ENCODE assay signal across 8 cellular contexts in the genomic region with DNA sequence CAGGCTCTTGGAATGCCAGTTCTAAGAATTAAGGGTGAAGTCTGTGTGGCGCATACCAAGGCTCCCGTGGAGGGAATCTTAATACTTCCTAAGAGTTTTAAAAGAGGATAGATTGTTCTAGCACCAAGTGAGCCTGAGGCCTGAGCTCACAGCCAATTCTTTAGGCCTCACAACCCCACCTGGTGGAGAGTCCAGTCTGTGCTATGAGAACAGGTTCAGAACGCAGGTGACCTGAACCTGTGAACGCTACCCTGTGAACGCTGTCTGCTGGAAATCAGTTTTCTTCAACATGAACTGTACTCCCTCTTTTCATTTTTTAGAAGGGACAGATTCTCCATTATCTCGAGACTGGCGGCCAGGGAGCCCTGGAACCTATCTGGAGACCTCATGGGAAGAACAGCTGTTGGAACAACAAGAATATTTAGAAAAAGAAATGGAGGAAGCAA. TPM values are rescaled to one million over a fixed set of nuclear protein-coding genes. Genes with fewer than 3 reads are reported as not detected.
DNase-seq lines count a peak whose midpoint lies in the region; ATAC-seq and TF ChIP-seq lines count a peak whose summit lies in the region.

No MANE protein-coding gene starts in this region.

- H3K9me3 Mint-ChIP-seq in CD14-positive monocyte, result peaks cover 0 to 7% (median 0%) of the 10 kb centered on the region in 7 donors
- H3K9me3 Mint-ChIP-seq in activated CD4-positive, alpha-beta memory T cell treated with anti-CD3 and anti-CD28 coated beads, Interleukin-2, amount 10 ng/mL, durations not matched to agents 7 days and 5 days, result no peaks in the 10 kb centered on the region
- no peaks in the 10 kb centered on the region for H3K9me3 Mint-ChIP-seq in effector memory CD8-positive, alpha-beta T cell
- H3K9me3 Mint-ChIP-seq in stimulated activated naive B cell treated with anti-CD40 and anti-IgM and Interleukin-4, amounts not matched to agents 10 μg/mL and 1 μg/mL and 100 μg/mL, for 72 hours, result no peaks in the 10 kb centered on the region

- H3K4me1 ChIP-seq in mucosa of descending colon (ENCODE audit: low read depth), result peaks cover 7% of the 10 kb centered on the region

- H3K4me3 ChIP-seq in mucosa of descending colon, result no peak overlapping the region
- no peak overlapping the region for H3K4me3 ChIP-seq in coronary artery

- peaks cover 21 to 27% (median 22%) of the 10 kb centered on the region in 3 donors for H3K27me3 Mint-ChIP-seq in CD14-positive monocyte (ENCODE audit: low read depth in 3 of 3)
- peaks cover 2% of the 10 kb centered on the region for H3K27me3 Mint-ChIP-seq in activated CD4-positive, alpha-beta memory T cell treated with anti-CD3 and anti-CD28 coated beads, Interleukin-2, amount 10 ng/mL, durations not matched to agents 7 days and 5 days
- peaks cover 6 to 32% of the 10 kb centered on the region in 2 donors for H3K27me3 Mint-ChIP-seq in effector memory CD8-positive, alpha-beta T cell
- H3K27me3 Mint-ChIP-seq in stimulated activated naive B cell treated with anti-CD40 and anti-IgM and Interleukin-4, amounts not matched to agents 10 μg/mL and 1 μg/mL and 100 μg/mL, for 72 hours, result peaks cover 27 to 31% of the 10 kb centered on the region in 2 donors

- ATAC-seq in GM19438 (IDR thresholded peaks at IDR 0.05; ENCODE audit: low read depth, unreplicated experiment), result peak; percentile 50
- ATAC-seq in effector memory CD8-positive, alpha-beta T cell (replicated peaks), result peak; percentile 71
- peak; percentile 88 for ATAC-seq in mucosa of descending colon
- ATAC-seq in stimulated activated naive B cell treated with anti-CD40 and anti-IgM and Interleukin-4, amounts not matched to agents 10 μg/mL and 1 μg/mL and 100 μg/mL, for 72 hours (replicated peaks), result peak; percentile 80 to 84

- CTCF ChIA-PET in activated CD4-positive, alpha-beta memory T cell treated with anti-CD3 and anti-CD28 coated beads, Interleukin-2, amount 10 ng/mL, durations not matched to agents 7 days and 5 days (lab: Charles Lee), result interaction anchor here (0.5 to 9.3 kb wide), 22 partner anchors 10 to 137 kb away, joined by 3 to 178 read pairs (median 4); partner anchors contain the start of genes ALG9 and DIXDC1

- POLR2A ChIA-PET in activated CD4-positive, alpha-beta memory T cell treated with anti-CD3 and anti-CD28 coated beads, Interleukin-2, amount 10 ng/mL, durations not matched to agents 7 days and 5 days (lab: Charles Lee), result interaction anchor here (0.8 to 2.2 kb wide), 5 partner anchors 44 to 104 kb away, joined by 3 to 12 read pairs (median 4); partner anchors contain the start of gene FDXACB1

- intact Hi-C loops in CD14-positive monocyte (cut with micrococcal nuclease) (loop anchor here in 1 of 2 donors (5.0 kb wide), 1 partner anchor 50 kb away; no protein-coding TSS in a partner anchor), mucosa of descending colon (cut with DNase I, micrococcal nuclease) (loop anchor here in 1 of 2 donors (10.0 kb wide), 1 partner anchor 47 kb away; the partner anchor contains the start of gene DIXDC1)

- no peaks in the 10 kb centered on the region for H3K9me3 ChIP-seq in mucosa of descending colon

- peaks cover 2% of the 10 kb centered on the region in 2 donors for H3K36me3 Mint-ChIP-seq in CD14-positive monocyte
- H3K36me3 Mint-ChIP-seq in activated CD4-positive, alpha-beta memory T cell treated with anti-CD3 and anti-CD28 coated beads, Interleukin-2, amount 10 ng/mL, durations not matched to agents 7 days and 5 days (ENCODE audit: low read depth), result peaks cover 3% of the 10 kb centered on the region
- peaks cover 4% of the 10 kb centered on the region for H3K36me3 Mint-ChIP-seq in effector memory CD8-positive, alpha-beta T cell (ENCODE audit: insufficient read depth)
- peaks cover 0 to 1% of the 10 kb centered on the region in 2 donors for H3K36me3 Mint-ChIP-seq in stimulated activated naive B cell treated with anti-CD40 and anti-IgM and Interleukin-4, amounts not matched to agents 10 μg/mL and 1 μg/mL and 100 μg/mL, for 72 hours

- no peak for DNase-seq in CD14-positive monocyte (ENCODE audit: low spot score)
- DNase-seq in NCI-H1105 treated with DMSO at 0.1 percent for 48 hours (lab: John Stamatoyannopoulos, UW), result peak; percentile 25
- DNase-seq in activated CD4-positive, alpha-beta memory T cell treated with anti-CD3 and anti-CD28 coated beads, Interleukin-2, amount 10 ng/mL, durations not matched to agents 7 days and 5 days, result peak; percentile 61
- peak; percentile 17 to 33 (median 20) for DNase-seq in effector memory CD8-positive, alpha-beta T cell
- DNase-seq in mucosa of descending colon, result peak in 2 of 3 donors; percentile 74 to 94
- no peak for DNase-seq in stimulated activated naive B cell treated with anti-CD40 and anti-IgM and Interleukin-4, amounts not matched to agents 10 μg/mL and 1 μg/mL and 100 μg/mL, for 72 hours
- no peak for DNase-seq in coronary artery (ENCODE audit: low spot score)

- H3K27ac ChIP-seq in coronary artery, result peak overlapping the region in 1 of 2 donors; percentile 20

- no peaks in the 10 kb centered on the region for H3K36me3 ChIP-seq in mucosa of descending colon (ENCODE audit: low read depth)

- H3K4me3 Mint-ChIP-seq in CD14-positive monocyte, result no peak overlapping the region
- H3K4me3 Mint-ChIP-seq in activated CD4-positive, alpha-beta memory T cell treated with anti-CD3 and anti-CD28 coated beads, Interleukin-2, amount 10 ng/mL, durations not matched to agents 7 days and 5 days, result no peak overlapping the region
- no peak overlapping the region for H3K4me3 Mint-ChIP-seq in effector memory CD8-positive, alpha-beta T cell
- H3K4me3 Mint-ChIP-seq in stimulated activated naive B cell treated with anti-CD40 and anti-IgM and Interleukin-4, amounts not matched to agents 10 μg/mL and 1 μg/mL and 100 μg/mL, for 72 hours, result no peak overlapping the region

- TF ChIP-seq CTCF in CD14-positive monocyte (IDR thresholded peaks at IDR 0.05) (peak; percentile 67), mucosa of descending colon (IDR thresholded peaks at IDR 0.05) (peak; percentile 60), coronary artery (IDR thresholded peaks at IDR 0.05) (no peak)

- no peak overlapping the region for H3K27ac Mint-ChIP-seq in CD14-positive monocyte
- no peak overlapping the region for H3K27ac Mint-ChIP-seq in activated CD4-positive, alpha-beta memory T cell treated with anti-CD3 and anti-CD28 coated beads, Interleukin-2, amount 10 ng/mL, durations not matched to agents 7 days and 5 days
- no peak overlapping the region for H3K27ac Mint-ChIP-seq in effector memory CD8-positive, alpha-beta T cell
- no peak overlapping the region for H3K27ac Mint-ChIP-seq in stimulated activated naive B cell treated with anti-CD40 and anti-IgM and Interleukin-4, amounts not matched to agents 10 μg/mL and 1 μg/mL and 100 μg/mL, for 72 hours

- peaks cover 10% of the 10 kb centered on the region for H3K4me1 Mint-ChIP-seq in CD14-positive monocyte
- H3K4me1 Mint-ChIP-seq in activated CD4-positive, alpha-beta memory T cell treated with anti-CD3 and anti-CD28 coated beads, Interleukin-2, amount 10 ng/mL, durations not matched to agents 7 days and 5 days, result peaks cover 7% of the 10 kb centered on the region
- peaks cover 0 to 4% of the 10 kb centered on the region in 2 donors for H3K4me1 Mint-ChIP-seq in effector memory CD8-positive, alpha-beta T cell (ENCODE audit: low read depth in 2 of 2)
- peaks cover 8 to 9% of the 10 kb centered on the region in 2 donors for H3K4me1 Mint-ChIP-seq in stimulated activated naive B cell treated with anti-CD40 and anti-IgM and Interleukin-4, amounts not matched to agents 10 μg/mL and 1 μg/mL and 100 μg/mL, for 72 hours

RNA-seq across cellular contexts. Expression of gene DLAT, which starts 43.2 kb away (rescaled TPM):
- 10 to 100 TPM; 11.5 to 14.6 TPM for polyA plus RNA-seq in CD14-positive monocyte
- 10 to 100 TPM; 26.2 to 26.7 TPM for total RNA-seq in activated CD4-positive, alpha-beta memory T cell treated with anti-CD3 and anti-CD28 coated beads, Interleukin-2, amount 10 ng/mL, durations not matched to agents 7 days and 5 days
- total RNA-seq in mucosa of descending colon, result 10 to 100 TPM; 51.1 to 54.2 (median 51.4) TPM

RNA-seq across cellular contexts. Expression of gene DIXDC1, which starts 44.9 kb away (rescaled TPM):
- polyA plus RNA-seq in CD14-positive monocyte, result under 1 TPM in 1 of 2 donors, not detected in 1; 0.17 TPM
- total RNA-seq in activated CD4-positive, alpha-beta memory T cell treated with anti-CD3 and anti-CD28 coated beads, Interleukin-2, amount 10 ng/mL, durations not matched to agents 7 days and 5 days, result 1 to 10 TPM; 5.6 to 7.4 TPM
- 10 to 100 TPM; 11.1 to 61.8 (median 11.7) TPM for total RNA-seq in mucosa of descending colon

Comparison
In these comparisons a context has a peak if more than half of its experiments do, and no peak if none do; other contexts are left out.
1. DNase-seq: peak in NCI-H1105 treated with DMSO at 0.1 percent for 48 hours (single experiment), activated CD4-positive, alpha-beta memory T cell treated with anti-CD3 and anti-CD28 coated beads, Interleukin-2, amount 10 ng/mL, durations not matched to agents 7 days and 5 days (single experiment), effector memory CD8-positive, alpha-beta T cell (3 of 3) and mucosa of descending colon (2 of 3); none in CD14-positive monocyte (single experiment), stimulated activated naive B cell treated with anti-CD40 and anti-IgM and Interleukin-4, amounts not matched to agents 10 μg/mL and 1 μg/mL and 100 μg/mL, for 72 hours (single experiment) and coronary artery (single experiment).
2. Peak in every context shown above with its lines, with median percentiles within 50 percentile points of each other: ATAC-seq.